ENCODE assay signal across 20 cellular contexts in genomic region chr12:68281685-68282084, GRCh38.
DNase-seq lines count a peak whose midpoint lies in the region; ATAC-seq and TF ChIP-seq lines count a peak whose summit lies in the region.
"Had no signal": no experiment of that assay in that cellular context is flagged by ENCODE, and none has a peak within 500 bp of the region (broad histone marks: within the 10 kb centered on the region; RNA-seq: fewer than 3 reads in every experiment).

No MANE protein-coding gene starts in this region.

- no peak for TF ChIP-seq CTCF in nephron (IDR thresholded peaks at IDR 0.05; ENCODE audit: unreplicated experiment in 3 of 3)

- no peak overlapping the region for H3K4me3 Mint-ChIP-seq in activated T-cell treated with anti-CD3 and anti-CD28 coated beads, Interleukin-2, amount 50 U/mL, for 24 hours
- H3K4me3 Mint-ChIP-seq in T-helper 1 cell treated with Interleukin-12 subunit alpha and Interleukin-12 subunit beta and Interleukin-4 antibody, amounts not matched to agents 30 μg/mL and 1 μg/mL, for 36 hours = no peak overlapping the region
- no peak overlapping the region for H3K4me3 Mint-ChIP-seq in nephron
- H3K4me3 Mint-ChIP-seq: CD4-positive, alpha-beta T cell had no signal

- H3K36me3 Mint-ChIP-seq in activated T-cell treated with anti-CD3 and anti-CD28 coated beads, Interleukin-2, amount 50 U/mL, for 24 hours (ENCODE audit: low read depth) = no peaks in the 10 kb centered on the region
- H3K36me3 Mint-ChIP-seq in T-helper 1 cell treated with Interleukin-12 subunit alpha and Interleukin-12 subunit beta and Interleukin-4 antibody, amounts not matched to agents 30 μg/mL and 1 μg/mL, for 36 hours (ENCODE audit: low read depth) = peaks cover 7% of the 10 kb centered on the region
- no peaks in the 10 kb centered on the region for H3K36me3 Mint-ChIP-seq in nephron (ENCODE audit: low read depth)

- H3K4me1 Mint-ChIP-seq in activated T-cell treated with anti-CD3 and anti-CD28 coated beads, Interleukin-2, amount 50 U/mL, for 24 hours (ENCODE audit: low read depth) = peaks cover 47% of the 10 kb centered on the region
- peaks cover 58% of the 10 kb centered on the region for H3K4me1 Mint-ChIP-seq in T-helper 1 cell treated with Interleukin-12 subunit alpha and Interleukin-12 subunit beta and Interleukin-4 antibody, amounts not matched to agents 30 μg/mL and 1 μg/mL, for 36 hours (ENCODE audit: low read depth)
- H3K4me1 Mint-ChIP-seq in nephron = peaks cover 33% of the 10 kb centered on the region

- peak overlapping the region; percentile 26 for H3K27ac Mint-ChIP-seq in activated T-cell treated with anti-CD3 and anti-CD28 coated beads, Interleukin-2, amount 50 U/mL, for 24 hours
- H3K27ac Mint-ChIP-seq in T-helper 1 cell treated with Interleukin-12 subunit alpha and Interleukin-12 subunit beta and Interleukin-4 antibody, amounts not matched to agents 30 μg/mL and 1 μg/mL, for 36 hours = peak overlapping the region; percentile 66
- H3K27ac Mint-ChIP-seq in nephron = peak overlapping the region in 2 of 3 experiments; percentile 22 to 41
- H3K27ac Mint-ChIP-seq: CD4-positive, alpha-beta T cell had no signal

- DNase-seq in activated T-cell treated with anti-CD3 and anti-CD28 coated beads, Interleukin-2, amount 50 U/mL, for 24 hours = no peak
- no peak for DNase-seq in activated T-cell treated with anti-CD3 and anti-CD28 coated beads, Interleukin-2, amount 50 U/mL, for 48 hours
- DNase-seq in AG08396 (ENCODE audit: low spot score) (no peak), NCI-H2196 (lab: John Stamatoyannopoulos, UW; ENCODE audit: unreplicated experiment) (no peak)
- DNase-seq: CD4-positive, alpha-beta T cell; DMS53; HCEC 1CT; IMR-90; KG1; MG63; NCI-H1105 treated with DMSO at 0.1 percent for 48 hours; NCI-H2081; NCI-H226; NCI-H510A; NCI-H69; Right ventricle myocardium superior; RPMI8226 had no signal

- peaks cover 22% of the 10 kb centered on the region for H3K27me3 Mint-ChIP-seq in activated T-cell treated with anti-CD3 and anti-CD28 coated beads, Interleukin-2, amount 50 U/mL, for 24 hours
- no peaks in the 10 kb centered on the region for H3K27me3 Mint-ChIP-seq in T-helper 1 cell treated with Interleukin-12 subunit alpha and Interleukin-12 subunit beta and Interleukin-4 antibody, amounts not matched to agents 30 μg/mL and 1 μg/mL, for 36 hours (ENCODE audit: low read depth)
- no peaks in the 10 kb centered on the region for H3K27me3 Mint-ChIP-seq in nephron (ENCODE audit: low read depth)

- no peak for ATAC-seq in GM21723 (IDR thresholded peaks at IDR 0.05; ENCODE audit: unreplicated experiment)

- H3K9me3 Mint-ChIP-seq in activated T-cell treated with anti-CD3 and anti-CD28 coated beads, Interleukin-2, amount 50 U/mL, for 24 hours = no peaks in the 10 kb centered on the region
- no peaks in the 10 kb centered on the region for H3K9me3 Mint-ChIP-seq in T-helper 1 cell treated with Interleukin-12 subunit alpha and Interleukin-12 subunit beta and Interleukin-4 antibody, amounts not matched to agents 30 μg/mL and 1 μg/mL, for 36 hours
- H3K9me3 Mint-ChIP-seq in nephron = no peaks in the 10 kb centered on the region
- H3K9me3 Mint-ChIP-seq: CD4-positive, alpha-beta T cell had no signal
